Comparison of ENCODE assay signal across 8 cellular contexts in genomic region chr5:126676195-126676624, GRCh38.
DNase-seq lines count a peak whose midpoint lies in the region; ATAC-seq and TF ChIP-seq lines count a peak whose summit lies in the region.

No MANE protein-coding gene starts in this region.

- in situ Hi-C loops in gastrocnemius medialis (cut with MboI; ENCODE audit: low sequenced_read_pairs in 4 of 4), result loop anchor here (5.0 to 10.0 kb wide), 2 partner anchors 106 to 109 kb away; no protein-coding TSS in a partner anchor

- H3K27ac ChIP-seq in right atrium auricular region (no peak overlapping the region), gastrocnemius medialis (no peak overlapping the region)

- H3K9me3 ChIP-seq in MG63 (0 out of 2 replicates have a peak, but pooled peaks cover 3% of the 10 kb centered on the region), adipocyte (ENCODE audit: control insufficient read depth, low read length) (no peaks in the 10 kb centered on the region), right atrium auricular region (no peaks in the 10 kb centered on the region), gastrocnemius medialis (no peaks in the 10 kb centered on the region)

- DNase-seq in GM03348 (ENCODE audit: low spot score) (peak; percentile 87), H7 (peak; percentile 66), MG63 (peak; percentile 37), SW 1271 (lab: John Stamatoyannopoulos, UW) (peak; percentile 13 to 72), adipocyte (ENCODE audit: low read depth) (peak; percentile 85), right atrium auricular region (ENCODE audit: low spot score) (no peak), gastrocnemius medialis (peak; percentile 22 to 27)

- peak; percentile 72 to 91 for ATAC-seq in gastrocnemius medialis
- ATAC-seq in GM18520 (IDR thresholded peaks at IDR 0.05; ENCODE audit: unreplicated experiment), result no peak

- no peak overlapping the region for H3K9ac ChIP-seq in adipocyte (ENCODE audit: low read length)

- TF ChIP-seq CTCF in right atrium auricular region (IDR thresholded peaks at IDR 0.05), result peak; percentile 71 to 83
- peak; percentile 63 to 83 (median 77) for TF ChIP-seq CTCF in gastrocnemius medialis (IDR thresholded peaks at IDR 0.05 in 4 of 5, conservative IDR thresholded peaks at IDR 0.05 in 1 of 5)

- H3K4me1 ChIP-seq in adipocyte (ENCODE audit: control insufficient read depth, insufficient read depth, low read length), result peaks cover 8% of the 10 kb centered on the region
- no peaks in the 10 kb centered on the region for H3K4me1 ChIP-seq in right atrium auricular region
- H3K4me1 ChIP-seq in gastrocnemius medialis, result no peaks in the 10 kb centered on the region

- no peak for TF ChIP-seq POLR2A in gastrocnemius medialis (IDR thresholded peaks at IDR 0.05)

- H3K36me3 ChIP-seq in H7 (replicated peaks; ENCODE audit: control insufficient read depth, insufficient read depth, low read length), result no peaks in the 10 kb centered on the region
- no peaks in the 10 kb centered on the region for H3K36me3 ChIP-seq in MG63
- no peaks in the 10 kb centered on the region for H3K36me3 ChIP-seq in adipocyte (ENCODE audit: control insufficient read depth, insufficient read depth, low read length, severe bottlenecking)
- H3K36me3 ChIP-seq in right atrium auricular region, result no peaks in the 10 kb centered on the region
- no peaks in the 10 kb centered on the region for H3K36me3 ChIP-seq in gastrocnemius medialis

- H3K4me3 ChIP-seq in H7 (ENCODE audit: insufficient read depth, low read depth, low read length), result no peak overlapping the region
- no peak overlapping the region for H3K4me3 ChIP-seq in MG63
- H3K4me3 ChIP-seq in adipocyte (ENCODE audit: low read length), result no peak overlapping the region
- no peak overlapping the region for H3K4me3 ChIP-seq in right atrium auricular region
- no peak overlapping the region for H3K4me3 ChIP-seq in gastrocnemius medialis

- intact Hi-C loops in gastrocnemius medialis (cut with DNase I; ENCODE audit: low total_unique reads), result loop anchor here (1.0 to 5.0 kb wide), 2 partner anchors 104 to 131 kb away; no protein-coding TSS in a partner anchor

- H3K27me3 ChIP-seq in H7 (ENCODE audit: control insufficient read depth, insufficient read depth, low read length) (no peaks in the 10 kb centered on the region), MG63 (no peaks in the 10 kb centered on the region), adipocyte (replicated peaks; ENCODE audit: control insufficient read depth, insufficient read depth, low read length) (peaks cover 2% of the 10 kb centered on the region), right atrium auricular region (no peaks in the 10 kb centered on the region), gastrocnemius medialis (no peaks in the 10 kb centered on the region)
